In the genomic region with DNA sequence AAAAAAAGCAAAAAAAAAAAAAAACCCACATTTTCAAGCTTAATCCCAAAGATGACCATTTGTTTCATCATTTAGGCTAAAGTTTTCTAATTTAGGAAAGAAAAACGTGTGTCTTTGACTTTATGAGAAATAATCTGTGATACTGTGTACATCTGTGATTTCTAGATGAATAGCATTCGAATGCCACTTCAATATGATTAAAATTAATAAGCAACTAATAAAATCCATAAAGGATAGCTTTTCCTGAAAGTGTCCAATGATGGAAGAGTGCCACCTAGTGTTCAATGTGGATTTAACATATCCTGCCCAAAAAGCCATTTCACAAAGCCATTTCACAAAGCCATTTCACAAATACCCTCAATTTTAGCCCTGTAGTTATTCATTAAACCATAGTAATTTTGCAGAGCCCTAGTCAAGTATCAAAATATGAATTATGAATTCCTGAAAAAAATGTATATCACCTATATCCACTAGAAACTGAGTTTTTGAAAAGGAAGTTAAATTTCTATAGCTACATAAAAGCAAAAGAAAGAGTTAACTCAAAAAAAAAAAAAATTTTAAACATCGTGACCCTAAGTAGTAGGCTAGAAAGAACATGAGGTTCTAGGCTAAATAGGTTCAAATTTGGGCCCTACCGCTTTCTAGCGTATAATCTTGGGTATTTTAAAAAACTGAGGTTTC, we compare ENCODE assay signal across 8 cellular contexts. TPM values are rescaled to one million over a fixed set of nuclear protein-coding genes. Genes with fewer than 3 reads are reported as not detected.
DNase-seq lines count a peak whose midpoint lies in the region; ATAC-seq, FAIRE-seq and TF ChIP-seq lines count a peak whose summit lies in the region.

No MANE protein-coding gene starts in this region.

- no peak overlapping the region for H3K14ac ChIP-seq in IMR-90 (replicated peaks; ENCODE audit: low read depth, low read length)

- H3K36me3 ChIP-seq in IMR-90 (ENCODE audit: control insufficient read depth, insufficient read depth, low read length) = no peaks in the 10 kb centered on the region
- no peaks in the 10 kb centered on the region for H3K36me3 ChIP-seq in endodermal cell (ENCODE audit: control insufficient read depth, insufficient read depth, low read length)

- H3K4me1 Mint-ChIP-seq in endodermal cell (peaks cover 12% of the 10 kb centered on the region), nephron (no peaks in the 10 kb centered on the region)

- no peak overlapping the region for H3K4ac ChIP-seq in IMR-90 (ENCODE audit: low read depth, low read length)

- H4K91ac ChIP-seq in IMR-90 (ENCODE audit: insufficient read depth, low read depth, low read length) = no peak overlapping the region

- POLR2A ChIA-PET in IMR-90 (lab: Charles Lee; ENCODE audit: unreplicated experiment) = no interaction called here

- dilution Hi-C loops in IMR-90 (cut with HindIII; ENCODE audit: low sequenced_read_pairs, unreplicated experiment) = no loop called here

- H4K5ac ChIP-seq in IMR-90 (ENCODE audit: low read depth, low read length) = no peak overlapping the region

- 0 out of 4 replicates have a peak, but pooled peaks cover 0 to 3% of the 10 kb centered on the region in 2 experiments for H3K79me1 ChIP-seq in IMR-90 (ENCODE audit: low read depth in 1 of 2, low read length in 2 of 2)

- H3K9me3 ChIP-seq in IMR-90 (ENCODE audit: control insufficient read depth, insufficient read depth, low read length) = no peaks in the 10 kb centered on the region
- H3K9me3 ChIP-seq in endodermal cell (ENCODE audit: control insufficient read depth, low read length) = no peaks in the 10 kb centered on the region

- H3K9me3 Mint-ChIP-seq in endodermal cell (no peaks in the 10 kb centered on the region), nephron (peaks cover 14% of the 10 kb centered on the region)

- H3K27me3 Mint-ChIP-seq in endodermal cell (ENCODE audit: insufficient read depth) (no peaks in the 10 kb centered on the region), nephron (ENCODE audit: low read depth) (no peaks in the 10 kb centered on the region)

- no peak overlapping the region for H2BK15ac ChIP-seq in IMR-90 (ENCODE audit: low read depth, low read length)

- H3K9ac ChIP-seq in IMR-90 (ENCODE audit: low read depth, low read length) (no peak overlapping the region), endodermal cell (ENCODE audit: extremely low read depth, low read length, poor library complexity, severe bottlenecking) (no peak overlapping the region)

- no peak overlapping the region for H3K56ac ChIP-seq in IMR-90 (ENCODE audit: extremely low read depth, insufficient read depth, low read length)

- H2BK120ac ChIP-seq in IMR-90 (ENCODE audit: low read depth, low read length) = no peak overlapping the region

- H3K9me1 ChIP-seq in IMR-90 (ENCODE audit: insufficient read depth, low read length) = no peaks in the 10 kb centered on the region

- intact Hi-C loops in IMR-90 (cut with micrococcal nuclease) = loop anchor here (1.0 to 10.0 kb wide), 5 partner anchors 242 to 1006 kb away; partner anchors contain the start of gene ATP1B1

- no peaks in the 10 kb centered on the region for H4K20me1 ChIP-seq in IMR-90 (ENCODE audit: insufficient read depth, low read length)

- peak; percentile 85 for FAIRE-seq in RCC 7860 (lab: Jason Lieb, UNC)

- H3K23ac ChIP-seq in IMR-90 (ENCODE audit: low read depth, low read length) = no peak overlapping the region

- H3K4me1 ChIP-seq in IMR-90 (ENCODE audit: control insufficient read depth, insufficient read depth, low read length) (no peaks in the 10 kb centered on the region), endodermal cell (ENCODE audit: control insufficient read depth, insufficient read depth, low read length) (no peaks in the 10 kb centered on the region)

- no peak overlapping the region for H3K18ac ChIP-seq in IMR-90 (ENCODE audit: low read depth, low read length)

- BruUV-seq in IMR-90 (replicated peaks; lab: Mats Ljungman, UMichigan) = no TSS peak

- no peak overlapping the region for H2AFZ ChIP-seq in IMR-90 (replicated peaks; ENCODE audit: low read length, poor library complexity)

- DNase-seq in DMS79 (lab: John Stamatoyannopoulos, UW) (peak; percentile 23), IMR-90 (peak; percentile 68), RCC 7860 (ENCODE audit: low spot score) (peak; percentile 45), endodermal cell (no peak)
- no peak for DNase-seq in activated CD4-positive, alpha-beta T cell treated with anti-CD3 and anti-CD28 coated beads, Interleukin-2, amount 50 U/mL, for 1 hour

- H3K4me2 ChIP-seq in IMR-90 (ENCODE audit: low read depth, low read length) = no peak overlapping the region

- H4K8ac ChIP-seq in IMR-90 (ENCODE audit: low read depth in 2 of 2, low read length in 2 of 2) = no peak overlapping the region

- no peak overlapping the region for H2AK5ac ChIP-seq in IMR-90 (ENCODE audit: low read depth, low read length)

- in situ Hi-C loops in IMR-90 (cut with MboI; ENCODE audit: low sequenced_read_pairs) = loop anchor here (10.0 kb wide), 1 partner anchor 914 kb away; no protein-coding TSS in a partner anchor

- peaks cover 2% of the 10 kb centered on the region for H3K36me3 Mint-ChIP-seq in endodermal cell (ENCODE audit: low read depth)
- H3K36me3 Mint-ChIP-seq in nephron (ENCODE audit: low read depth) = peaks cover 8% of the 10 kb centered on the region

- H3K4me3 ChIP-seq in IMR-90 (ENCODE audit: insufficient read depth, low read depth, low read length) = no peak overlapping the region
- no peak overlapping the region for H3K4me3 ChIP-seq in endodermal cell (ENCODE audit: low read length)

- TF ChIP-seq CTCF in IMR-90 (conservative IDR thresholded peaks at IDR 0.05; ENCODE audit: low read depth, low read length) (peak; percentile 86), endodermal cell (conservative IDR thresholded peaks at IDR 0.05) (peak; percentile 93), nephron (IDR thresholded peaks at IDR 0.05; ENCODE audit: unreplicated experiment in 3 of 3) (peak; percentile 78 to 85 (median 83))

- H3K27ac ChIP-seq in IMR-90 (ENCODE audit: insufficient read depth, low read length) (no peak overlapping the region), endodermal cell (ENCODE audit: low read depth, low read length) (no peak overlapping the region)

- H3K4me3 Mint-ChIP-seq in endodermal cell (no peak overlapping the region), nephron (no peak overlapping the region)

- no peak for TF ChIP-seq POLR2A in IMR-90 (IDR thresholded peaks at IDR 0.05; ENCODE audit: low read depth, low read length)

- WGBS in IMR-90 (ENCODE audit: extremely low coverage in 2 of 2, insufficient read length in 1 of 2), 2 experiments = no CpG with 5 or more reads among the region's 5 CpGs
- WGBS in endodermal cell (ENCODE audit: insufficient coverage in 1 of 2, insufficient read length in 1 of 2), 2 experiments = 50 to 93% methylated on average over 2 to 5 of the region's 5 CpGs

- no peak overlapping the region for H3K27ac Mint-ChIP-seq in endodermal cell
- H3K27ac Mint-ChIP-seq in nephron = peak overlapping the region in 1 of 3 experiments; percentile 16

- CTCF ChIA-PET in IMR-90 (lab: Yijun Ruan, JAX) = interaction anchor here (0.6 to 2.0 kb wide), 27 partner anchors 12 to 909 kb away, joined by 3 to 18 read pairs (median 3); partner anchors contain the start of genes ATP1B1 and NME7

- ATAC-seq in IMR-90 (ENCODE audit: low read depth) (peak; percentile 62; the same call in 1 of the 2 replicates), GM21825 (IDR thresholded peaks at IDR 0.05; ENCODE audit: unreplicated experiment) (no peak), GM18907 (IDR thresholded peaks at IDR 0.05; ENCODE audit: unreplicated experiment) (no peak)

- peak; percentile 90 for TF ChIP-seq RAD21 in IMR-90 (IDR thresholded peaks at IDR 0.05; ENCODE audit: low read length)

- H2AK9ac ChIP-seq in IMR-90 (replicated peaks; ENCODE audit: low read depth, low read length, poor library complexity) = no peak overlapping the region

- no peak overlapping the region for H2BK20ac ChIP-seq in IMR-90 (ENCODE audit: low read depth, low read length)

- H3K27me3 ChIP-seq in IMR-90 (ENCODE audit: control insufficient read depth, insufficient read depth, low read length) = no peaks in the 10 kb centered on the region
- H3K27me3 ChIP-seq in endodermal cell (ENCODE audit: control insufficient read depth, insufficient read depth, low read length, poor library complexity, severe bottlenecking) = no peaks in the 10 kb centered on the region

- no peak overlapping the region for H2BK5ac ChIP-seq in IMR-90 (ENCODE audit: low read depth, low read length, poor library complexity, severe bottlenecking)

TF ChIP-seq in IMR-90, 13 proteins besides CTCF, POLR2A, EP300 and RAD21:
- TF ChIP-seq RCOR1 (IDR thresholded peaks at IDR 0.05; ENCODE audit: insufficient replicate concordance, low read length) (no peak), NFE2L2 (IDR thresholded peaks at IDR 0.05; ENCODE audit: low read depth, low read length) (no peak), MAZ (IDR thresholded peaks at IDR 0.05; ENCODE audit: borderline replicate concordance, low read depth, low read length) (no peak), FOS (IDR thresholded peaks at IDR 0.05; ENCODE audit: low read depth, low read length) (no peak), BHLHE40 (IDR thresholded peaks at IDR 0.05; ENCODE audit: low read depth, low read length) (no peak), SMC3 (IDR thresholded peaks at IDR 0.05; ENCODE audit: low read depth, low read length) (peak; percentile 85)

RNA-seq across cellular contexts. Expression of gene NME7, which starts 19.1 kb away (rescaled TPM):
- total RNA-seq in IMR-90 (2012; rRNA removed) (18.3 and 44.4 TPM in 2 replicates), endodermal cell (10 to 100 TPM; 28.1 to 32.3 TPM)
- 14.6 and 22.4 TPM in 2 replicates for polyA plus RNA-seq in IMR-90 (2012; rRNA removed)
- 2.4 and 3.8 TPM in 2 replicates for polyA plus RNA-seq in IMR-90 (2012; cell fraction: cytosol; rRNA removed)
- 0.62 and 4.6 TPM in 2 replicates for polyA plus RNA-seq in IMR-90 (2012; cell fraction: nucleus; rRNA removed; ENCODE audit: low replicate concordance)
- polyA plus RNA-seq in endodermal cell (2013, experiment 1 of 2) = 29.2 TPM
- polyA plus RNA-seq in endodermal cell (2013, experiment 2 of 2) = 38.8 TPM

RNA-seq across cellular contexts. Expression of gene BLZF1, which starts 19.5 kb away (rescaled TPM):
- total RNA-seq in IMR-90 (2012; rRNA removed) (24.2 and 38.9 TPM in 2 replicates), endodermal cell (10 to 100 TPM; 16.8 to 18.4 TPM)
- polyA plus RNA-seq in IMR-90 (2012; rRNA removed) = 11.4 and 14.2 TPM in 2 replicates
- polyA plus RNA-seq in IMR-90 (2012; cell fraction: cytosol; rRNA removed) = 0.90 and 2.4 TPM in 2 replicates
- 0.88 and 15.0 TPM in 2 replicates for polyA plus RNA-seq in IMR-90 (2012; cell fraction: nucleus; rRNA removed; ENCODE audit: low replicate concordance)
- polyA plus RNA-seq in endodermal cell (2013, experiment 1 of 2) = 14.2 TPM
- polyA plus RNA-seq in endodermal cell (2013, experiment 2 of 2) = 12.9 TPM

Comparison
In these comparisons a context has a peak if more than half of its experiments do, and no peak if none do; other contexts are left out.
1. DNase-seq: peak in DMS79 (single experiment), IMR-90 (single experiment) and RCC 7860 (single experiment); none in endodermal cell (single experiment) and activated CD4-positive, alpha-beta T cell treated with anti-CD3 and anti-CD28 coated beads, Interleukin-2, amount 50 U/mL, for 1 hour (single experiment).
2. Peak in every context shown above with its lines, with median percentiles within 50 percentile points of each other: CTCF ChIP-seq.